ENCODE assay signal across 8 cellular contexts in genomic region chr15:60420322-60420721, GRCh38.
"Had no signal": no experiment of that assay in that cellular context is flagged by ENCODE, and none has a peak within 500 bp of the region (broad histone marks: within the 10 kb centered on the region; RNA-seq: fewer than 3 reads in every experiment).

No MANE protein-coding gene starts in this region.

- H3K27me3 Mint-ChIP-seq: brain had no signal

- H3K27me3 ChIP-seq: adrenal gland, ovary had no signal

- DNase-seq: activated CD8-positive, alpha-beta T cell treated with anti-CD3 and anti-CD28 coated beads, Interleukin-2, amount 10 ng/mL, durations not matched to agents 7 days and 5 days; activated naive CD4-positive, alpha-beta T cell treated with Interleukin-2 at 50 U/mL for 16 hours; adrenal gland; dermis blood vessel endothelial cell; ovary; T1000 had no signal

- H3K27ac Mint-ChIP-seq: activated CD8-positive, alpha-beta T cell treated with anti-CD3 and anti-CD28 coated beads, Interleukin-2, amount 10 ng/mL, durations not matched to agents 7 days and 5 days had no signal

- H3K9me3 ChIP-seq: adrenal gland, ovary had no signal

- H3K36me3 ChIP-seq: adrenal gland, ovary had no signal

- H3K4me1 ChIP-seq: adrenal gland had no signal

- H3K4me3 ChIP-seq: adrenal gland, ovary had no signal

- H3K4me3 Mint-ChIP-seq: activated CD8-positive, alpha-beta T cell treated with anti-CD3 and anti-CD28 coated beads, Interleukin-2, amount 10 ng/mL, durations not matched to agents 7 days and 5 days; brain had no signal

- ATAC-seq: activated CD8-positive, alpha-beta T cell treated with anti-CD3 and anti-CD28 coated beads, Interleukin-2, amount 10 ng/mL, durations not matched to agents 7 days and 5 days had no signal

- H3K27ac ChIP-seq: adrenal gland, ovary, VCaP had no signal

- H3K9me3 Mint-ChIP-seq: brain had no signal
